Comparison of ENCODE assay signal across 13 cellular contexts in genomic region chr6:106056738-106057390, GRCh38. TPM values are rescaled to one million over a fixed set of nuclear protein-coding genes. Genes with fewer than 3 reads are reported as not detected.
DNase-seq lines count a peak whose midpoint lies in the region; ATAC-seq lines count a peak whose summit lies in the region.
"Had no signal": no experiment of that assay in that cellular context is flagged by ENCODE, and none has a peak within 500 bp of the region (broad histone marks: within the 10 kb centered on the region; RNA-seq: fewer than 3 reads in every experiment).

No MANE protein-coding gene starts in this region.

- peaks cover 0 to 12% (median 6%) of the 10 kb centered on the region in 5 donors for H3K27me3 Mint-ChIP-seq in naive thymus-derived CD8-positive, alpha-beta T cell

- H3K27ac Mint-ChIP-seq in naive thymus-derived CD8-positive, alpha-beta T cell: no peak overlapping the region
- H3K27ac Mint-ChIP-seq: activated naive CD4-positive, alpha-beta T cell treated with anti-CD3 and anti-CD28 coated beads, Interleukin-2, amount 50 U/mL, for 72 hours had no signal

- no peaks in the 10 kb centered on the region for H3K9me3 ChIP-seq in SK-N-MC (ENCODE audit: low read depth, low read length)

- H3K4me1 Mint-ChIP-seq in naive thymus-derived CD8-positive, alpha-beta T cell: peaks cover 6 to 21% (median 16%) of the 10 kb centered on the region in 4 donors

- H3K4me3 Mint-ChIP-seq in naive thymus-derived CD8-positive, alpha-beta T cell: peak overlapping the region in 6 of 10 donors; percentile 5 to 68 (median 47)

- no peak overlapping the region for H3K4me3 ChIP-seq in SK-N-MC

- peak; percentile 25 to 27 for ATAC-seq in naive thymus-derived CD8-positive, alpha-beta T cell
- ATAC-seq in GM19455 (IDR thresholded peaks at IDR 0.05; ENCODE audit: unreplicated experiment): no peak
- ATAC-seq in HG03159 (IDR thresholded peaks at IDR 0.05; ENCODE audit: unreplicated experiment): no peak
- ATAC-seq: activated naive CD4-positive, alpha-beta T cell treated with anti-CD3 and anti-CD28 coated beads, Interleukin-2, amount 50 U/mL, for 72 hours had no signal

- peaks cover 0 to 1% (median 0%) of the 10 kb centered on the region in 3 donors for H3K36me3 Mint-ChIP-seq in naive thymus-derived CD8-positive, alpha-beta T cell
- H3K36me3 Mint-ChIP-seq: activated naive CD4-positive, alpha-beta T cell treated with anti-CD3 and anti-CD28 coated beads, Interleukin-2, amount 50 U/mL, for 72 hours had no signal

- H3K9ac ChIP-seq in SK-N-MC (ENCODE audit: insufficient read length): no peak overlapping the region
- H3K9ac ChIP-seq: parathyroid adenoma had no signal

- peak; percentile 8 for DNase-seq in NCI-H510A treated with DMSO at 0.1 percent for 48 hours (lab: John Stamatoyannopoulos, UW)
- DNase-seq in NCI-H510A (lab: John Stamatoyannopoulos, UW): no peak
- peak; percentile 65 for DNase-seq in EH (ENCODE audit: low read depth)
- DNase-seq in SK-N-MC (ENCODE audit: low read depth, low spot score): peak; percentile 39
- DNase-seq in naive thymus-derived CD8-positive, alpha-beta T cell: no peak
- DNase-seq in HCEC 1CT: no peak
- DNase-seq: hypothalamus, NCI-H146, SIG-M5 had no signal

- POLR2A ChIA-PET in naive thymus-derived CD8-positive, alpha-beta T cell (lab: Charles Lee): no interaction called here

- no peaks in the 10 kb centered on the region for H3K36me3 ChIP-seq in SK-N-MC (ENCODE audit: insufficient read depth, low read length)

- H3K27ac ChIP-seq in SK-N-MC: no peak overlapping the region
- H3K27ac ChIP-seq: parathyroid adenoma had no signal

- no peaks in the 10 kb centered on the region for H3K9me3 Mint-ChIP-seq in naive thymus-derived CD8-positive, alpha-beta T cell
- H3K9me3 Mint-ChIP-seq: activated naive CD4-positive, alpha-beta T cell treated with anti-CD3 and anti-CD28 coated beads, Interleukin-2, amount 50 U/mL, for 72 hours had no signal

RNA-seq across cellular contexts. Expression of gene PRDM1, which starts 29.3 kb away (rescaled TPM):
- total RNA-seq in naive thymus-derived CD8-positive, alpha-beta T cell: under 1 TPM; 0.58 to 0.94 TPM
- 10 to 100 TPM in 1 of 3 donors, 1 to 10 TPM in 1, under 1 TPM in 1; 0.35 to 15.6 (median 1.6) TPM for polyA plus RNA-seq in naive thymus-derived CD8-positive, alpha-beta T cell

Comparison
In these comparisons a context has a peak if more than half of its experiments do, and no peak if none do; other contexts are left out.
1. DNase-seq: peak in NCI-H510A treated with DMSO at 0.1 percent for 48 hours (single experiment), EH (single experiment) and SK-N-MC (single experiment); none in NCI-H510A (single experiment), naive thymus-derived CD8-positive, alpha-beta T cell (0 of 10) and HCEC 1CT (single experiment).
2. ATAC-seq: peak in naive thymus-derived CD8-positive, alpha-beta T cell (2 of 2); none in GM19455 (single experiment) and HG03159 (single experiment).